In genomic region chr11:328012-328411, GRCh38 we compare ENCODE assay signal across 18 cellular contexts. TPM values are rescaled to one million over a fixed set of nuclear protein-coding genes. Genes with fewer than 3 reads are reported as not detected.
A peak's percentile ranks its signal among the peaks of the same experiment; 100 is the strongest.
DNase-seq lines count a peak whose midpoint lies in the region; ATAC-seq and TF ChIP-seq lines count a peak whose summit lies in the region.
"Had no signal": no experiment of that assay in that cellular context is flagged by ENCODE, and none has a peak within 500 bp of the region (broad histone marks: within the 10 kb centered on the region; RNA-seq: fewer than 3 reads in every experiment).

No MANE protein-coding gene starts in this region.

- TF ChIP-seq CTCF in right atrium auricular region (IDR thresholded peaks at IDR 0.05) (no peak), vagina (IDR thresholded peaks at IDR 0.05) (no peak), GM10248 (IDR thresholded peaks at IDR 0.05; ENCODE audit: control extremely low read depth, extremely low read depth, low read depth, missing control alignments) (no peak)

- TF ChIP-seq POLR2A in vagina (IDR thresholded peaks at IDR 0.05): no peak

- no peaks in the 10 kb centered on the region for H3K36me3 ChIP-seq in right atrium auricular region
- no peaks in the 10 kb centered on the region for H3K36me3 ChIP-seq in vagina

- CTCF ChIA-PET in GM10248 (lab: Yijun Ruan, JAX): interaction anchor here (1.6 to 2.1 kb wide), 3 partner anchors 12 to 78 kb away, joined by 4 to 8 read pairs (median 5); no protein-coding TSS in a partner anchor

- ATAC-seq in Right ventricle myocardium superior (ENCODE audit: poor library complexity): no peak
- ATAC-seq in HG03432 (IDR thresholded peaks at IDR 0.05; ENCODE audit: unreplicated experiment): no peak
- ATAC-seq: HCT116 had no signal

- DNase-seq in Right ventricle myocardium superior (peak; percentile 30), right atrium auricular region (ENCODE audit: low spot score) (no peak), mesenteric fat pad (ENCODE audit: low spot score) (peak; percentile 68), vagina (ENCODE audit: extremely low spot score in 2 of 2) (no peak), GM10248 (ENCODE audit: extremely low spot score) (no peak), occipital lobe (lab: John Stamatoyannopoulos, UW) (no peak)
- no peak for DNase-seq in activated naive CD8-positive, alpha-beta T cell treated with anti-CD3 and anti-CD28 coated beads for 36 hours
- DNase-seq: AML-193, NCI-H1436, NCI-H345 had no signal

- H3K27me3 Mint-ChIP-seq in activated naive CD8-positive, alpha-beta T cell treated with anti-CD3 and anti-CD28 coated beads for 36 hours: peaks cover 4% of the 10 kb centered on the region

- peaks cover 11% of the 10 kb centered on the region for H3K36me3 Mint-ChIP-seq in activated naive CD8-positive, alpha-beta T cell treated with anti-CD3 and anti-CD28 coated beads for 36 hours

- H3K4me3 ChIP-seq in right atrium auricular region: no peak overlapping the region
- H3K4me3 ChIP-seq in vagina: no peak overlapping the region
- H3K4me3 ChIP-seq: lung, SK-N-MC had no signal

- H3K9me3 ChIP-seq in right atrium auricular region: no peaks in the 10 kb centered on the region
- no peaks in the 10 kb centered on the region for H3K9me3 ChIP-seq in vagina

- peak overlapping the region; percentile 3 for H3K27ac Mint-ChIP-seq in activated naive CD8-positive, alpha-beta T cell treated with anti-CD3 and anti-CD28 coated beads for 36 hours

- H3K27me3 ChIP-seq in right atrium auricular region (no peaks in the 10 kb centered on the region), vagina (no peaks in the 10 kb centered on the region)

- peaks cover 8% of the 10 kb centered on the region for H3K9me3 Mint-ChIP-seq in activated naive CD8-positive, alpha-beta T cell treated with anti-CD3 and anti-CD28 coated beads for 36 hours
- H3K9me3 Mint-ChIP-seq: neural crest cell had no signal

- H3K27ac ChIP-seq in right atrium auricular region (peak overlapping the region in 1 of 2 donors; percentile 90), vagina (peak overlapping the region; percentile 93)
- H3K27ac ChIP-seq: KMS-11 had no signal

- peaks cover 81% of the 10 kb centered on the region for H3K4me1 Mint-ChIP-seq in activated naive CD8-positive, alpha-beta T cell treated with anti-CD3 and anti-CD28 coated beads for 36 hours

- H3K4me1 ChIP-seq in right atrium auricular region (peaks cover 0 to 38% of the 10 kb centered on the region in 2 donors), vagina (peaks cover 40% of the 10 kb centered on the region)

- intact Hi-C loops in Right ventricle myocardium superior (cut with DNase I) (no loop called here), vagina (cut with DNase I) (no loop called here)

- POLR2A ChIA-PET in GM10248 (lab: Yijun Ruan, JAX): interaction anchor here (1.2 kb wide), 1 partner anchor 27 kb away, joined by 5 read pairs; no protein-coding TSS in a partner anchor

- no peak overlapping the region for H3K4me3 Mint-ChIP-seq in activated naive CD8-positive, alpha-beta T cell treated with anti-CD3 and anti-CD28 coated beads for 36 hours
- H3K4me3 Mint-ChIP-seq: neural crest cell had no signal

RNA-seq across cellular contexts. Expression of gene IFITM3, which starts 7.4 kb away (rescaled TPM):
- total RNA-seq in Right ventricle myocardium superior: 287 TPM
- 100 to 1,000 TPM; 156 to 372 TPM for total RNA-seq in right atrium auricular region
- 10 to 100 TPM; 93.0 to 96.1 TPM for total RNA-seq in activated naive CD8-positive, alpha-beta T cell treated with anti-CD3 and anti-CD28 coated beads for 36 hours
- 964 TPM for total RNA-seq in mesenteric fat pad
- 908 TPM for total RNA-seq in vagina
- total RNA-seq in occipital lobe: 5.5 TPM

RNA-seq across cellular contexts. Expression of gene IFITM1, which starts 14.2 kb away (rescaled TPM):
- total RNA-seq in Right ventricle myocardium superior (83.1 TPM), right atrium auricular region (100 to 1,000 TPM in 1 of 2 donors, 10 to 100 TPM in 1; 82.3 to 241 TPM), mesenteric fat pad (232 TPM), vagina (379 TPM), occipital lobe (6.9 TPM)
- total RNA-seq in activated naive CD8-positive, alpha-beta T cell treated with anti-CD3 and anti-CD28 coated beads for 36 hours: 100 to 1,000 TPM; 345 to 356 TPM

RNA-seq across cellular contexts. Expression of gene IFITM2, which starts 20.4 kb away (rescaled TPM):
- total RNA-seq in Right ventricle myocardium superior (194 TPM), right atrium auricular region (100 to 1,000 TPM; 120 to 296 TPM), mesenteric fat pad (657 TPM), vagina (780 TPM), occipital lobe (1.6 TPM)
- total RNA-seq in activated naive CD8-positive, alpha-beta T cell treated with anti-CD3 and anti-CD28 coated beads for 36 hours: 100 to 1,000 TPM; 474 to 496 TPM

RNA-seq across cellular contexts. Expression of gene IFITM5, which starts 28.7 kb away (rescaled TPM):
- total RNA-seq in Right ventricle myocardium superior (not detected), right atrium auricular region (not detected), mesenteric fat pad (not detected), vagina (not detected), occipital lobe (not detected)
- total RNA-seq in activated naive CD8-positive, alpha-beta T cell treated with anti-CD3 and anti-CD28 coated beads for 36 hours: not detected
- total RNA-seq: dermis microvascular lymphatic vessel endothelial cell, esophagus mucosa, lung, neural crest cell had no signal

RNA-seq across cellular contexts. Expression of gene PGGHG, which starts 39.1 kb away (rescaled TPM):
- total RNA-seq in Right ventricle myocardium superior: 6.1 TPM
- total RNA-seq in right atrium auricular region: 1 to 10 TPM; 4.9 to 9.4 TPM
- 100 to 1,000 TPM; 206 to 209 TPM for total RNA-seq in activated naive CD8-positive, alpha-beta T cell treated with anti-CD3 and anti-CD28 coated beads for 36 hours
- 25.2 TPM for total RNA-seq in mesenteric fat pad
- total RNA-seq in vagina: 46.7 TPM
- 1.4 TPM for total RNA-seq in occipital lobe

Comparison
In these comparisons a context has a peak if more than half of its experiments do, and no peak if none do; other contexts are left out.
1. DNase-seq: peak in Right ventricle myocardium superior (single experiment) and mesenteric fat pad (single experiment); none in right atrium auricular region (single experiment), activated naive CD8-positive, alpha-beta T cell treated with anti-CD3 and anti-CD28 coated beads for 36 hours (single experiment), vagina (0 of 2), GM10248 (single experiment) and occipital lobe (single experiment).
2. RNA of gene IFITM3, which starts 7.4 kb away (total RNA-seq): 964 TPM in mesenteric fat pad (single experiment), 908 TPM in vagina (single experiment), 156 to 372 TPM in right atrium auricular region, 287 TPM in Right ventricle myocardium superior (single experiment) and 93.0 to 96.1 TPM in activated naive CD8-positive, alpha-beta T cell treated with anti-CD3 and anti-CD28 coated beads for 36 hours; 5.5 TPM in occipital lobe (single experiment); every median in the first group is over 10 times any median in the second.
3. RNA of gene IFITM1, which starts 14.2 kb away (total RNA-seq): 379 TPM in vagina (single experiment), 345 to 356 TPM in activated naive CD8-positive, alpha-beta T cell treated with anti-CD3 and anti-CD28 coated beads for 36 hours, 82.3 to 241 TPM in right atrium auricular region, 232 TPM in mesenteric fat pad (single experiment) and 83.1 TPM in Right ventricle myocardium superior (single experiment); 6.9 TPM in occipital lobe (single experiment); every median in the first group is over 10 times any median in the second.
4. RNA of gene IFITM2, which starts 20.4 kb away (total RNA-seq): 780 TPM in vagina (single experiment), 657 TPM in mesenteric fat pad (single experiment), 474 to 496 TPM in activated naive CD8-positive, alpha-beta T cell treated with anti-CD3 and anti-CD28 coated beads for 36 hours, 120 to 296 TPM in right atrium auricular region and 194 TPM in Right ventricle myocardium superior (single experiment); 1.6 TPM in occipital lobe (single experiment); every median in the first group is over 10 times any median in the second.